ENCODE assay signal across 8 cellular contexts in the genomic region with DNA sequence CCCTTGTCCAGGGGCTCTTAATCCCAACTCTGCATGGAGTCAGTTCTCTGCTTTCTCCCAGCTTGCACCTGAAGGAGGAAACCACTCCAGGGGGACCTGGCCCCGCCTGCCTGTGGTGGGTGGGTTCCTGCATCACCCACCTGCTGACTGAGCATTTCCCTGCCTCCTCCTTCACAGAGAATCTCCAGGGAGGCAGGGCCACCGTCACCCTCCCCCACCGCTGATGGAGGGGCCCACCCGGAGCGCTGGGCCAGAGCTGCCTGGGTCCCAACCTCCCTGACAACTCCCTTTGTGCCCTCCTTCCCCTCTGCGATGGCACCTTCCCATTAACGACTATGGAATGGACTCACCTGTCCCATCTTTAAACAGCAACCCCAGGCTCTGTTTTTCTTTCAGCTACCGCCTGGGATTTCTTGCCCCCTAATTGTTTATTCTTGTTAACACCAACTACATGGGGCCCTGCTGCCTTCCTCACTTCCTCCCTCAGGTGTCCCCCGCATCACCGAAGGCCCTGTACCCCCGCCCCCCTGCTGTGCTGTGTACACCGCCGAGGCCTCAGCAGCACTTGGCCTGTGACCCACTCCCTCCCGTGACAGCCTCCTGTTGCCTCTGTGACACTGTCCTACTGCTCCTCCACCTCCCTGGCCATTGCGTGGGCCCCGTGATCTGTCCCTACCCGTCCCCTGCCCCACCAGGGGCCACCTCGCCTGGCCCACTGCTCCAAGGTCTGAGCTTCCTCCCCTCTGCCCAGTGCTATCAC. TPM values are rescaled to one million over a fixed set of nuclear protein-coding genes. Genes with fewer than 3 reads are reported as not detected.
DNase-seq lines count a peak whose midpoint lies in the region; ATAC-seq and TF ChIP-seq lines count a peak whose summit lies in the region.

No MANE protein-coding gene starts in this region.

- H3K27me3 ChIP-seq in H9 (ENCODE audit: insufficient read depth, low read length) (no peaks in the 10 kb centered on the region), Peyer's patch (no peaks in the 10 kb centered on the region)

- H3K79me1 ChIP-seq in H9 (ENCODE audit: insufficient read depth, low read depth, low read length, poor library complexity, severe bottlenecking), result peaks cover 7% of the 10 kb centered on the region

- H3K9me3 Mint-ChIP-seq in H9, result no peaks in the 10 kb centered on the region

- H3K9ac ChIP-seq in H9 (ENCODE audit: extremely low read depth, insufficient read length, low read length), result peak overlapping the region; percentile 32

- H3K4me1 ChIP-seq in H9 (ENCODE audit: insufficient read depth, low read length) (peaks cover 2% of the 10 kb centered on the region; the same call in 1 of the 2 replicates), Peyer's patch (peaks cover 0 to 17% (median 6%) of the 10 kb centered on the region in 4 donors)

- no peaks in the 10 kb centered on the region for H3K9me3 ChIP-seq in H9 (ENCODE audit: control insufficient read depth, low read depth, low read length)
- H3K9me3 ChIP-seq in Peyer's patch, result no peaks in the 10 kb centered on the region

- WGBS in H9 (ENCODE audit: extremely low coverage, insufficient read length, low lambda C conversion rate), result no CpG with 5 or more reads among the region's 18 CpGs

- no peak overlapping the region for H2BK12ac ChIP-seq in H9 (ENCODE audit: insufficient read length, low read depth, low read length)

- no peak overlapping the region for H2BK15ac ChIP-seq in H9 (ENCODE audit: low read depth, low read length)

- H3K23me2 ChIP-seq in H9 (ENCODE audit: insufficient read length, low read depth, low read length, poor library complexity, severe bottlenecking), result peaks cover 11% of the 10 kb centered on the region

- peak overlapping the region; percentile 73 to 88 for H3K4me3 Mint-ChIP-seq in H9

- no peak overlapping the region for H3T11ph ChIP-seq in H9 (ENCODE audit: low read length)

- H3K4ac ChIP-seq in H9 (ENCODE audit: low read depth, low read length), result no peak overlapping the region

- H2AFZ ChIP-seq in H9 (ENCODE audit: low read length), result no peak overlapping the region

- no peak overlapping the region for H4K5ac ChIP-seq in H9 (ENCODE audit: insufficient read length, low read depth, low read length)

- no peak overlapping the region for H3K18ac ChIP-seq in H9 (ENCODE audit: insufficient read length, low read depth, low read length)

- no peak for ATAC-seq in HG03565 (IDR thresholded peaks at IDR 0.05; ENCODE audit: unreplicated experiment)

- H3K27ac ChIP-seq in H9 (ENCODE audit: insufficient read length, low read depth, low read length), result no peak overlapping the region
- H3K27ac ChIP-seq in Peyer's patch, result peak overlapping the region in 1 of 4 donors; percentile 49

- no peak overlapping the region for H2BK20ac ChIP-seq in H9 (ENCODE audit: low read depth, low read length, poor library complexity, severe bottlenecking)

- peaks cover 0 to 6% (median 0%) of the 10 kb centered on the region in 3 donors for H3K36me3 ChIP-seq in Peyer's patch

- H3K27me3 Mint-ChIP-seq in H9 (ENCODE audit: low read depth), result no peaks in the 10 kb centered on the region

- no peak overlapping the region for H2BK120ac ChIP-seq in H9 (ENCODE audit: low read depth, low read length, poor library complexity, severe bottlenecking)

- no peak for TF ChIP-seq POLR2A in Peyer's patch (IDR thresholded peaks at IDR 0.05)

- H3K36me3 Mint-ChIP-seq in H9 (ENCODE audit: insufficient read depth in 1 of 3, low read depth in 3 of 3), result peaks cover 18 to 58% (median 56%) of the 10 kb centered on the region in 3 experiments; a peak in 6 of 7 replicates

- H4K20me1 ChIP-seq in H9 (ENCODE audit: control insufficient read depth, insufficient read depth, insufficient read length), result no peaks in the 10 kb centered on the region

- H3K4me1 Mint-ChIP-seq in H9, result peaks cover 9 to 20% of the 10 kb centered on the region in 2 experiments

- DNase-seq in H9, result peak; percentile 52
- no peak for DNase-seq in Peyer's patch
- DNase-seq in fibroblast of villous mesenchyme (ENCODE audit: low read depth), result no peak
- DNase-seq in skeletal muscle cell (ENCODE audit: low read depth), result no peak
- no peak for DNase-seq in T1000 (lab: John Stamatoyannopoulos, UW)
- no peak for DNase-seq in NCI-H526 (lab: John Stamatoyannopoulos, UW)
- no peak for DNase-seq in NCI-H774 (lab: John Stamatoyannopoulos, UW)

- H3K56ac ChIP-seq in H9 (ENCODE audit: insufficient read length, low read depth, low read length), result no peak overlapping the region

- H4K8ac ChIP-seq in H9 (replicated peaks; ENCODE audit: insufficient read length, low read depth, low read length), result no peak overlapping the region

- no peak overlapping the region for H2BK5ac ChIP-seq in H9 (ENCODE audit: insufficient read length, low read length)

- H3K4me3 ChIP-seq in Peyer's patch, result peak overlapping the region; percentile 37 to 66 (median 60)
- peak overlapping the region; percentile 69 for H3K4me3 ChIP-seq in fibroblast of villous mesenchyme (ENCODE audit: low read depth, low read length)
- H3K4me3 ChIP-seq in skeletal muscle cell (ENCODE audit: low read depth, low read length), result peak overlapping the region; percentile 61

- H3K23ac ChIP-seq in H9 (ENCODE audit: insufficient read length, low read depth, low read length), result no peak overlapping the region

- no peak overlapping the region for H3K14ac ChIP-seq in H9 (ENCODE audit: insufficient read depth, low read length)

- peak overlapping the region; percentile 87 for H3K4me2 ChIP-seq in H9 (ENCODE audit: insufficient read depth, insufficient read length, low read length)

- no peak overlapping the region for H2AK5ac ChIP-seq in H9 (ENCODE audit: insufficient read length, low read length)

- no peak overlapping the region for H4K91ac ChIP-seq in H9 (ENCODE audit: insufficient read length, low read depth, low read length)

- peak overlapping the region in 2 of 3 experiments; percentile 81 to 89; a peak in 5 of 7 replicates for H3K27ac Mint-ChIP-seq in H9

- 0 out of 2 replicates have a peak, but pooled peaks cover 2% of the 10 kb centered on the region for H3K79me2 ChIP-seq in H9 (ENCODE audit: insufficient read depth, low read length)

- no peak for TF ChIP-seq CTCF in H9 (conservative IDR thresholded peaks at IDR 0.05)
- no peak for TF ChIP-seq CTCF in Peyer's patch (IDR thresholded peaks at IDR 0.05)
- TF ChIP-seq CTCF in fibroblast of villous mesenchyme (IDR thresholded peaks at IDR 0.05; ENCODE audit: insufficient read depth, low read depth, low read length), result no peak

RNA-seq across cellular contexts. Expression of a gene that starts 0.8 kb away (rescaled TPM):
- total RNA-seq in H9 (2021) (40.7 and 45.4 TPM in 2 replicates), Peyer's patch (10 to 100 TPM in 1 of 4 donors, 1 to 10 TPM in 3; 1.4 to 13.2 (median 3.7) TPM), fibroblast of villous mesenchyme (6.9 and 8.4 TPM in 2 replicates)

RNA-seq across cellular contexts. Expression of a gene that starts 12.0 kb away (rescaled TPM):
- total RNA-seq in H9 (2021), result 1.3 TPM in 2 replicates
- total RNA-seq in Peyer's patch, result not detected
- 0.43 and 0.64 TPM in 2 replicates for total RNA-seq in fibroblast of villous mesenchyme

RNA-seq across cellular contexts. Expression of a gene that starts 15.9 kb away (rescaled TPM):
- total RNA-seq in H9 (2021) (19.0 and 19.8 TPM in 2 replicates), Peyer's patch (10 to 100 TPM in 3 of 4 donors, 1 to 10 TPM in 1; 5.6 to 16.2 (median 13.6) TPM), fibroblast of villous mesenchyme (15.5 and 19.4 TPM in 2 replicates)

RNA-seq across cellular contexts. Expression of a gene that starts 29.8 kb away (rescaled TPM):
- total RNA-seq in H9 (2021), result 61.6 and 62.2 TPM in 2 replicates
- total RNA-seq in Peyer's patch, result 10 to 100 TPM in 1 of 4 donors, 1 to 10 TPM in 3; 4.7 to 19.8 (median 6.9) TPM
- total RNA-seq in fibroblast of villous mesenchyme, result 17.7 and 26.8 TPM in 2 replicates

RNA-seq across cellular contexts. Expression of a gene that starts 54.7 kb away (rescaled TPM):
- 176 and 184 TPM in 2 replicates for total RNA-seq in H9 (2021)
- 100 to 1,000 TPM in 2 of 4 donors, 10 to 100 TPM in 2; 27.2 to 116 (median 101) TPM for total RNA-seq in Peyer's patch
- total RNA-seq in fibroblast of villous mesenchyme, result 20.0 and 23.3 TPM in 2 replicates
